ENCODE assay signal across 1 cellular context in genomic region chr1:119713538-119714456, GRCh38.
TF ChIP-seq lines count a peak whose summit lies in the region.

No MANE protein-coding gene starts in this region.

TF ChIP-seq in IMR-90, 13 proteins besides CTCF, POLR2A, EP300 and RAD21:
- TF ChIP-seq RCOR1 (IDR thresholded peaks at IDR 0.05; ENCODE audit: insufficient replicate concordance, low read length) = no peak
- no peak for TF ChIP-seq MAFK (IDR thresholded peaks at IDR 0.05; ENCODE audit: low read depth, low read length)
- TF ChIP-seq RFX5 (IDR thresholded peaks at IDR 0.05; ENCODE audit: low read depth, low read length) = no peak
- TF ChIP-seq SMC3 (IDR thresholded peaks at IDR 0.05; ENCODE audit: low read depth, low read length) = no peak
- no peak for TF ChIP-seq CHD1 (IDR thresholded peaks at IDR 0.05; ENCODE audit: low read depth, low read length)
- no peak for TF ChIP-seq ELK1 (IDR thresholded peaks at IDR 0.05; ENCODE audit: borderline replicate concordance, low read depth, low read length)
- TF ChIP-seq MAZ (IDR thresholded peaks at IDR 0.05; ENCODE audit: borderline replicate concordance, low read depth, low read length) = no peak
- no peak for TF ChIP-seq CEBPB (IDR thresholded peaks at IDR 0.05; ENCODE audit: low read depth, low read length)
- no peak for TF ChIP-seq NFE2L2 (IDR thresholded peaks at IDR 0.05; ENCODE audit: low read depth, low read length)
- TF ChIP-seq MXI1 (IDR thresholded peaks at IDR 0.05; ENCODE audit: borderline replicate concordance, low read depth, low read length) = no peak
- no peak for TF ChIP-seq FOS (IDR thresholded peaks at IDR 0.05; ENCODE audit: low read depth, low read length)
